In genomic region chr17:82080048-82080788, GRCh38 we compare ENCODE assay signal across 1 cellular context.
TF ChIP-seq lines count a peak whose summit lies in the region.

No MANE protein-coding gene starts in this region.

TF ChIP-seq in HepG2, 621 proteins besides CTCF, POLR2A, EP300 and RAD21:
- no peak for TF ChIP-seq SUZ12 (IDR thresholded peaks at IDR 0.05; ENCODE audit: low read depth, low read length)
- TF ChIP-seq POLR2AphosphoS2 (IDR thresholded peaks at IDR 0.05; ENCODE audit: low read depth, low read length), result 0 out of 2 replicates have a peak, but pooled peaks have one; percentile 43
- TF ChIP-seq POLR2G (IDR thresholded peaks at IDR 0.05; ENCODE audit: low read depth, low read length), result peak; percentile 41; the same call in 1 of the 2 replicates
- peak; percentile 79 for TF ChIP-seq RBM22 (optimal IDR thresholded peaks at IDR 0.05; ENCODE audit: low read length)
- TF ChIP-seq SP2 (CRISPR knock-in tag; IDR thresholded peaks at IDR 0.05), result 0 out of 2 replicates have a peak, but pooled peaks have one; percentile 34
- 0 out of 2 replicates have a peak, but pooled peaks have one; percentile 7 for TF ChIP-seq ZNF768 (CRISPR knock-in tag; IDR thresholded peaks at IDR 0.05)
- TF ChIP-seq ZHX2 (IDR thresholded peaks at IDR 0.05; ENCODE audit: low read depth), result no peak
- TF ChIP-seq ZHX2 (CRISPR knock-in tag; IDR thresholded peaks at IDR 0.05; ENCODE audit: borderline replicate concordance), result no peak
- TF ChIP-seq HNRNPLL (IDR thresholded peaks at IDR 0.05; ENCODE audit: low read depth, low read length, poor library complexity, severe bottlenecking), result peak; percentile 8
- peak; percentile 75 for TF ChIP-seq AGO2 (optimal IDR thresholded peaks at IDR 0.05; ENCODE audit: low read depth, low read length)
- 0 out of 2 replicates have a peak, but pooled peaks have one; percentile 11 for TF ChIP-seq CBFB (CRISPR knock-in tag; IDR thresholded peaks at IDR 0.05)
- no peak for TF ChIP-seq ZIK1 (CRISPR knock-in tag; IDR thresholded peaks at IDR 0.05; ENCODE audit: borderline replicate concordance, low read depth)
